1 cellular context compared by ENCODE assay signal in genomic region chr5:176153741-176154140, GRCh38.
TF ChIP-seq lines count a peak whose summit lies in the region.

No MANE protein-coding gene starts in this region.

TF ChIP-seq in SK-N-SH, 30 proteins besides CTCF, POLR2A, EP300 and RAD21 (continued from another document):
- no peak for TF ChIP-seq ZBTB33 (IDR thresholded peaks at IDR 0.05; ENCODE audit: borderline replicate concordance, low read depth)
